8 cellular contexts compared by ENCODE assay signal in genomic region chr9:4689687-4690104, GRCh38. TPM values are rescaled to one million over a fixed set of nuclear protein-coding genes. Genes with fewer than 3 reads are reported as not detected.
DNase-seq lines count a peak whose midpoint lies in the region; ATAC-seq lines count a peak whose summit lies in the region.

No MANE protein-coding gene starts in this region.

- peak; percentile 43 for DNase-seq in activated CD4-positive, alpha-beta memory T cell treated with anti-CD3 and anti-CD28 coated beads for 36 hours
- DNase-seq in activated CD4-positive, alpha-beta memory T cell treated with anti-CD3 and anti-CD28 coated beads, Interleukin-2, amount 10 ng/mL, durations not matched to agents 7 days and 5 days: no peak
- peak; percentile 23 to 24 for DNase-seq in activated T-cell treated with anti-CD3 and anti-CD28 coated beads, Interleukin-2, amount 50 U/mL, for 72 hours
- no peak for DNase-seq in stimulated activated effector memory CD8-positive, alpha-beta T cell treated with anti-CD3 and anti-CD28 coated beads, Interleukin-12 subunit alpha, Interleukin-12 subunit beta, amount 100 ng/mL, for 72 hours (ENCODE audit: low spot score in 2 of 2)
- DNase-seq in NCI-H524 (lab: John Stamatoyannopoulos, UW): no peak
- DNase-seq in NCI-H774 (lab: John Stamatoyannopoulos, UW): no peak
- DNase-seq in AG08396 (ENCODE audit: low spot score): no peak

- peaks cover 49% of the 10 kb centered on the region for H3K4me1 Mint-ChIP-seq in activated CD4-positive, alpha-beta memory T cell treated with anti-CD3 and anti-CD28 coated beads for 36 hours (ENCODE audit: low read depth)
- peaks cover 14% of the 10 kb centered on the region for H3K4me1 Mint-ChIP-seq in activated CD4-positive, alpha-beta memory T cell treated with anti-CD3 and anti-CD28 coated beads, Interleukin-2, amount 10 ng/mL, durations not matched to agents 7 days and 5 days
- peaks cover 59% of the 10 kb centered on the region for H3K4me1 Mint-ChIP-seq in activated T-cell treated with anti-CD3 and anti-CD28 coated beads, Interleukin-2, amount 50 U/mL, for 72 hours (ENCODE audit: low read depth)
- H3K4me1 Mint-ChIP-seq in stimulated activated effector memory CD8-positive, alpha-beta T cell treated with anti-CD3 and anti-CD28 coated beads, Interleukin-12 subunit alpha, Interleukin-12 subunit beta, amount 100 ng/mL, for 72 hours: peaks cover 45% of the 10 kb centered on the region

- CTCF ChIA-PET in activated CD4-positive, alpha-beta memory T cell treated with anti-CD3 and anti-CD28 coated beads for 36 hours (lab: Charles Lee): no interaction called here
- CTCF ChIA-PET in activated CD4-positive, alpha-beta memory T cell treated with anti-CD3 and anti-CD28 coated beads, Interleukin-2, amount 10 ng/mL, durations not matched to agents 7 days and 5 days (lab: Charles Lee): no interaction called here

- intact Hi-C loops in activated CD4-positive, alpha-beta memory T cell treated with anti-CD3 and anti-CD28 coated beads for 36 hours (cut with micrococcal nuclease): loop anchor here (1.0 to 5.0 kb wide), 3 partner anchors 10 to 38 kb away; partner anchors contain the start of genes CDC37L1 and SPATA6L

- H3K36me3 Mint-ChIP-seq in activated CD4-positive, alpha-beta memory T cell treated with anti-CD3 and anti-CD28 coated beads for 36 hours: peaks cover 22% of the 10 kb centered on the region
- H3K36me3 Mint-ChIP-seq in activated CD4-positive, alpha-beta memory T cell treated with anti-CD3 and anti-CD28 coated beads, Interleukin-2, amount 10 ng/mL, durations not matched to agents 7 days and 5 days (ENCODE audit: low read depth): peaks cover 41% of the 10 kb centered on the region
- H3K36me3 Mint-ChIP-seq in activated T-cell treated with anti-CD3 and anti-CD28 coated beads, Interleukin-2, amount 50 U/mL, for 72 hours (ENCODE audit: insufficient read depth in 2 of 2): peaks cover 4 to 14% of the 10 kb centered on the region in 2 donors
- peaks cover 67% of the 10 kb centered on the region for H3K36me3 Mint-ChIP-seq in stimulated activated effector memory CD8-positive, alpha-beta T cell treated with anti-CD3 and anti-CD28 coated beads, Interleukin-12 subunit alpha, Interleukin-12 subunit beta, amount 100 ng/mL, for 72 hours

- peak overlapping the region; percentile 2 for H3K27ac Mint-ChIP-seq in activated CD4-positive, alpha-beta memory T cell treated with anti-CD3 and anti-CD28 coated beads for 36 hours
- H3K27ac Mint-ChIP-seq in activated CD4-positive, alpha-beta memory T cell treated with anti-CD3 and anti-CD28 coated beads, Interleukin-2, amount 10 ng/mL, durations not matched to agents 7 days and 5 days: no peak overlapping the region
- H3K27ac Mint-ChIP-seq in activated T-cell treated with anti-CD3 and anti-CD28 coated beads, Interleukin-2, amount 50 U/mL, for 72 hours: peak overlapping the region; percentile 45
- H3K27ac Mint-ChIP-seq in stimulated activated effector memory CD8-positive, alpha-beta T cell treated with anti-CD3 and anti-CD28 coated beads, Interleukin-12 subunit alpha, Interleukin-12 subunit beta, amount 100 ng/mL, for 72 hours: peak overlapping the region; percentile 49

- H3K4me3 Mint-ChIP-seq in activated CD4-positive, alpha-beta memory T cell treated with anti-CD3 and anti-CD28 coated beads for 36 hours: no peak overlapping the region
- no peak overlapping the region for H3K4me3 Mint-ChIP-seq in activated CD4-positive, alpha-beta memory T cell treated with anti-CD3 and anti-CD28 coated beads, Interleukin-2, amount 10 ng/mL, durations not matched to agents 7 days and 5 days
- H3K4me3 Mint-ChIP-seq in activated T-cell treated with anti-CD3 and anti-CD28 coated beads, Interleukin-2, amount 50 U/mL, for 72 hours: peak overlapping the region in 1 of 2 donors; percentile 46
- H3K4me3 Mint-ChIP-seq in stimulated activated effector memory CD8-positive, alpha-beta T cell treated with anti-CD3 and anti-CD28 coated beads, Interleukin-12 subunit alpha, Interleukin-12 subunit beta, amount 100 ng/mL, for 72 hours: no peak overlapping the region

- POLR2A ChIA-PET in activated CD4-positive, alpha-beta memory T cell treated with anti-CD3 and anti-CD28 coated beads for 36 hours (lab: Charles Lee): no interaction called here
- POLR2A ChIA-PET in activated CD4-positive, alpha-beta memory T cell treated with anti-CD3 and anti-CD28 coated beads, Interleukin-2, amount 10 ng/mL, durations not matched to agents 7 days and 5 days (lab: Charles Lee): no interaction called here

- peak; percentile 84 for ATAC-seq in HG02798 (IDR thresholded peaks at IDR 0.05; ENCODE audit: poor library complexity, unreplicated experiment)
- peak; percentile 82 to 87 for ATAC-seq in activated T-cell treated with anti-CD3 and anti-CD28 coated beads, Interleukin-2, amount 50 U/mL, for 72 hours (replicated peaks in 1 of 2)
- ATAC-seq in stimulated activated effector memory CD8-positive, alpha-beta T cell treated with anti-CD3 and anti-CD28 coated beads, Interleukin-12 subunit alpha, Interleukin-12 subunit beta, amount 100 ng/mL, for 72 hours: peak; percentile 93

- no peaks in the 10 kb centered on the region for H3K9me3 Mint-ChIP-seq in activated CD4-positive, alpha-beta memory T cell treated with anti-CD3 and anti-CD28 coated beads for 36 hours
- no peaks in the 10 kb centered on the region for H3K9me3 Mint-ChIP-seq in activated CD4-positive, alpha-beta memory T cell treated with anti-CD3 and anti-CD28 coated beads, Interleukin-2, amount 10 ng/mL, durations not matched to agents 7 days and 5 days
- no peaks in the 10 kb centered on the region for H3K9me3 Mint-ChIP-seq in activated T-cell treated with anti-CD3 and anti-CD28 coated beads, Interleukin-2, amount 50 U/mL, for 72 hours
- no peaks in the 10 kb centered on the region for H3K9me3 Mint-ChIP-seq in stimulated activated effector memory CD8-positive, alpha-beta T cell treated with anti-CD3 and anti-CD28 coated beads, Interleukin-12 subunit alpha, Interleukin-12 subunit beta, amount 100 ng/mL, for 72 hours

- no peaks in the 10 kb centered on the region for H3K27me3 Mint-ChIP-seq in activated CD4-positive, alpha-beta memory T cell treated with anti-CD3 and anti-CD28 coated beads for 36 hours
- H3K27me3 Mint-ChIP-seq in activated CD4-positive, alpha-beta memory T cell treated with anti-CD3 and anti-CD28 coated beads, Interleukin-2, amount 10 ng/mL, durations not matched to agents 7 days and 5 days: no peaks in the 10 kb centered on the region
- no peaks in the 10 kb centered on the region for H3K27me3 Mint-ChIP-seq in activated T-cell treated with anti-CD3 and anti-CD28 coated beads, Interleukin-2, amount 50 U/mL, for 72 hours (ENCODE audit: low read depth)

RNA-seq across cellular contexts. Expression of gene CDC37L1, which starts 10.3 kb away (rescaled TPM):
- total RNA-seq in activated CD4-positive, alpha-beta memory T cell treated with anti-CD3 and anti-CD28 coated beads for 36 hours: 10 to 100 TPM in 1 of 2 experiments, 1 to 10 TPM in 1; 9.7 to 11.0 TPM
- total RNA-seq in activated CD4-positive, alpha-beta memory T cell treated with anti-CD3 and anti-CD28 coated beads, Interleukin-2, amount 10 ng/mL, durations not matched to agents 7 days and 5 days: 10 to 100 TPM; 11.9 to 12.0 TPM
- 10 to 100 TPM in 1 of 2 donors, 1 to 10 TPM in 1; 9.3 to 11.0 TPM for total RNA-seq in activated T-cell treated with anti-CD3 and anti-CD28 coated beads, Interleukin-2, amount 50 U/mL, for 72 hours

RNA-seq across cellular contexts. Expression of gene SPATA6L, which starts 23.4 kb away (rescaled TPM):
- under 1 TPM; 0.48 to 0.59 TPM for total RNA-seq in activated CD4-positive, alpha-beta memory T cell treated with anti-CD3 and anti-CD28 coated beads for 36 hours
- total RNA-seq in activated CD4-positive, alpha-beta memory T cell treated with anti-CD3 and anti-CD28 coated beads, Interleukin-2, amount 10 ng/mL, durations not matched to agents 7 days and 5 days: under 1 TPM; 0.43 to 0.83 TPM
- total RNA-seq in activated T-cell treated with anti-CD3 and anti-CD28 coated beads, Interleukin-2, amount 50 U/mL, for 72 hours: under 1 TPM; 0.60 to 0.90 TPM

RNA-seq across cellular contexts. Expression of gene PLPP6, which starts 27.6 kb away (rescaled TPM):
- 1 to 10 TPM; 4.4 to 4.6 TPM for total RNA-seq in activated CD4-positive, alpha-beta memory T cell treated with anti-CD3 and anti-CD28 coated beads for 36 hours
- 10 to 100 TPM in 1 of 2 experiments, 1 to 10 TPM in 1; 9.6 to 10.3 TPM for total RNA-seq in activated CD4-positive, alpha-beta memory T cell treated with anti-CD3 and anti-CD28 coated beads, Interleukin-2, amount 10 ng/mL, durations not matched to agents 7 days and 5 days
- 1 to 10 TPM; 4.3 to 4.8 TPM for total RNA-seq in activated T-cell treated with anti-CD3 and anti-CD28 coated beads, Interleukin-2, amount 50 U/mL, for 72 hours

RNA-seq across cellular contexts. Expression of gene AK3, which starts 51.3 kb away (rescaled TPM):
- total RNA-seq in activated CD4-positive, alpha-beta memory T cell treated with anti-CD3 and anti-CD28 coated beads for 36 hours: 10 to 100 TPM; 33.8 to 34.5 TPM
- 10 to 100 TPM; 34.0 to 34.6 TPM for total RNA-seq in activated CD4-positive, alpha-beta memory T cell treated with anti-CD3 and anti-CD28 coated beads, Interleukin-2, amount 10 ng/mL, durations not matched to agents 7 days and 5 days
- total RNA-seq in activated T-cell treated with anti-CD3 and anti-CD28 coated beads, Interleukin-2, amount 50 U/mL, for 72 hours: 10 to 100 TPM; 36.9 to 37.1 TPM

Comparison
In these comparisons a context has a peak if more than half of its experiments do, and no peak if none do; other contexts are left out.
1. DNase-seq: peak in activated CD4-positive, alpha-beta memory T cell treated with anti-CD3 and anti-CD28 coated beads for 36 hours (single experiment) and activated T-cell treated with anti-CD3 and anti-CD28 coated beads, Interleukin-2, amount 50 U/mL, for 72 hours (2 of 2); none in activated CD4-positive, alpha-beta memory T cell treated with anti-CD3 and anti-CD28 coated beads, Interleukin-2, amount 10 ng/mL, durations not matched to agents 7 days and 5 days (single experiment), stimulated activated effector memory CD8-positive, alpha-beta T cell treated with anti-CD3 and anti-CD28 coated beads, Interleukin-12 subunit alpha, Interleukin-12 subunit beta, amount 100 ng/mL, for 72 hours (0 of 2), NCI-H524 (0 of 2), NCI-H774 (single experiment) and AG08396 (single experiment).
2. Peak in every context shown above with its lines, with median percentiles within 50 percentile points of each other: ATAC-seq.